In genomic region chr19:16581971-16582343, GRCh38 we compare ENCODE assay signal across 12 cellular contexts. TPM values are rescaled to one million over a fixed set of nuclear protein-coding genes. Genes with fewer than 3 reads are reported as not detected.
DNase-seq lines count a peak whose midpoint lies in the region; ATAC-seq and TF ChIP-seq lines count a peak whose summit lies in the region.
"Had no signal": no experiment of that assay in that cellular context is flagged by ENCODE, and none has a peak within 500 bp of the region (broad histone marks: within the 10 kb centered on the region; RNA-seq: fewer than 3 reads in every experiment).

No MANE protein-coding gene starts in this region.

- intact Hi-C loops in esophagus muscularis mucosa (cut with DNase I) (no loop called here), psoas muscle (cut with DNase I) (no loop called here), left colon (cut with DNase I, micrococcal nuclease) (no loop called here)

- in situ Hi-C loops in GM23248 (cut with MboI) = no loop called here

- H3K27me3 ChIP-seq in GM23248 (replicated peaks; ENCODE audit: insufficient read depth) (no peaks in the 10 kb centered on the region), esophagus muscularis mucosa (no peaks in the 10 kb centered on the region), psoas muscle (ENCODE audit: insufficient read depth in 3 of 3, low read length in 2 of 3) (no peaks in the 10 kb centered on the region)
- H3K27me3 ChIP-seq: SJSA1, spleen had no signal

- peaks cover 16% of the 10 kb centered on the region; the same call in 1 of the 2 replicates for H4K20me1 ChIP-seq in GM23248 (ENCODE audit: insufficient read depth)

- H3K27ac ChIP-seq in GM23248 (peak overlapping the region; percentile 38), VCaP (peak overlapping the region; percentile 86), esophagus muscularis mucosa (replicated peaks in 1 of 4) (peak overlapping the region; percentile 19 to 42 (median 40)), psoas muscle (peak overlapping the region; percentile 93)
- H3K27ac ChIP-seq: SJSA1 had no signal

- DNase-seq in GM23248 (peak; percentile 56), esophagus muscularis mucosa (ENCODE audit: extremely low spot score) (no peak), psoas muscle (peak; percentile 67 to 82), left colon (no peak), NCI-H526 treated with DMSO at 0.1 percent for 48 hours (lab: John Stamatoyannopoulos, UW) (no peak)
- DNase-seq: central memory CD4-positive, alpha-beta T cell; NCI-H446 treated with DMSO at 0.1 percent for 48 hours; spleen; stimulated activated CD8-positive, alpha-beta memory T cell treated with anti-CD3 and anti-CD28 coated beads, Interleukin-4, amount 100 ng/mL, for 48 hours had no signal

- H3K9me3 ChIP-seq in GM23248 (ENCODE audit: low read depth) (no peaks in the 10 kb centered on the region), esophagus muscularis mucosa (no peaks in the 10 kb centered on the region), psoas muscle (no peaks in the 10 kb centered on the region)
- H3K9me3 ChIP-seq: SJSA1, spleen had no signal

- H3K9me2 ChIP-seq in GM23248 (ENCODE audit: insufficient read depth) = no peaks in the 10 kb centered on the region

- no peak for TF ChIP-seq EP300 in esophagus muscularis mucosa (IDR thresholded peaks at IDR 0.05)

- no peak overlapping the region for H3K4me2 ChIP-seq in GM23248 (ENCODE audit: unreplicated experiment)

- no peak overlapping the region for H2AFZ ChIP-seq in GM23248

- H3K79me2 ChIP-seq in GM23248 (ENCODE audit: insufficient read depth) = peaks cover 100% of the 10 kb centered on the region

- H3K9ac ChIP-seq in GM23248 = peak overlapping the region; percentile 17; the same call in 1 of the 2 replicates

- H3K36me3 ChIP-seq in GM23248 (ENCODE audit: low read depth) (no peaks in the 10 kb centered on the region), esophagus muscularis mucosa (peaks cover 11 to 32% (median 24%) of the 10 kb centered on the region in 4 donors), psoas muscle (ENCODE audit: insufficient read depth in 1 of 2, low read depth in 1 of 2) (peaks cover 0 to 22% of the 10 kb centered on the region in 2 donors)

- no peak for TF ChIP-seq POLR2A in esophagus muscularis mucosa (IDR thresholded peaks at IDR 0.05; ENCODE audit: low read depth)

- WGBS in GM23248 (ENCODE audit: low coverage in 1 of 2, low lambda C conversion rate in 2 of 2, missing lambda C conversion rate in 2 of 2), 2 experiments = 63 to 70% methylated on average over 6 of the region's 6 CpGs
- 72% methylated on average over 4 of the region's 6 CpGs for WGBS in esophagus muscularis mucosa
- 43 to 72% (median 46%) methylated on average over 6 of the region's 6 CpGs for WGBS in psoas muscle, 3 donors

- no peak overlapping the region for H3K4me3 ChIP-seq in GM23248
- no peak overlapping the region for H3K4me3 ChIP-seq in esophagus muscularis mucosa
- H3K4me3 ChIP-seq in psoas muscle = peak overlapping the region; percentile 25
- H3K4me3 ChIP-seq: SJSA1, spleen had no signal

- ATAC-seq in psoas muscle = peak; percentile 64 to 70 (median 67)
- no peak for ATAC-seq in left colon
- ATAC-seq in HG03565 (IDR thresholded peaks at IDR 0.05; ENCODE audit: unreplicated experiment) = no peak

- peaks cover 32% of the 10 kb centered on the region for H3K4me1 ChIP-seq in GM23248 (ENCODE audit: insufficient read depth)
- peaks cover 62 to 88% (median 72%) of the 10 kb centered on the region in 4 donors for H3K4me1 ChIP-seq in esophagus muscularis mucosa
- peaks cover 85% of the 10 kb centered on the region for H3K4me1 ChIP-seq in psoas muscle

- TF ChIP-seq CTCF in VCaP (conservative IDR thresholded peaks at IDR 0.05) (no peak), esophagus muscularis mucosa (IDR thresholded peaks at IDR 0.05) (no peak), psoas muscle (IDR thresholded peaks at IDR 0.05) (no peak)

- H3F3A ChIP-seq in GM23248 (ENCODE audit: insufficient read depth) = peaks cover 14% of the 10 kb centered on the region

RNA-seq across cellular contexts. Expression of gene SLC35E1, which starts 9.7 kb away (rescaled TPM):
- total RNA-seq in GM23248 (2014; rRNA removed; shearing (Covaris generic)) = 39.7 and 43.2 TPM in 2 replicates
- 35.7 and 38.8 TPM in 2 replicates for polyA plus RNA-seq in GM23248 (2016; fragmentation: Nextera tagmentation; extraction: Ambion mirVana)
- 10 to 100 TPM; 22.8 to 39.7 (median 34.0) TPM for total RNA-seq in esophagus muscularis mucosa
- total RNA-seq in psoas muscle = 10 to 100 TPM; 25.6 to 40.7 (median 26.9) TPM
- polyA plus RNA-seq in psoas muscle = 10 to 100 TPM; 17.1 to 42.1 (median 32.8) TPM
- 10 to 100 TPM; 35.8 to 37.7 TPM for total RNA-seq in left colon

RNA-seq across cellular contexts. Expression of gene CHERP, which starts 39.7 kb away (rescaled TPM):
- 1.4 and 2.9 TPM in 2 replicates for total RNA-seq in GM23248 (2014; rRNA removed; shearing (Covaris generic))
- polyA plus RNA-seq in GM23248 (2016; fragmentation: Nextera tagmentation; extraction: Ambion mirVana) (16.8 and 20.5 TPM in 2 replicates), psoas muscle (10 to 100 TPM; 17.0 to 28.1 (median 25.0) TPM)
- total RNA-seq in esophagus muscularis mucosa (10 to 100 TPM in 3 of 4 donors, 1 to 10 TPM in 1; 9.1 to 18.0 (median 12.9) TPM), psoas muscle (10 to 100 TPM; 30.1 to 36.2 (median 33.5) TPM), left colon (10 to 100 TPM; 32.1 to 41.5 TPM)

RNA-seq across cellular contexts. Expression of gene MED26, which starts 46.0 kb away (rescaled TPM):
- 6.2 and 6.7 TPM in 2 replicates for total RNA-seq in GM23248 (2014; rRNA removed; shearing (Covaris generic))
- polyA plus RNA-seq in GM23248 (2016; fragmentation: Nextera tagmentation; extraction: Ambion mirVana) = 3.3 and 4.4 TPM in 2 replicates
- total RNA-seq in esophagus muscularis mucosa = 10 to 100 TPM in 2 of 4 donors, 1 to 10 TPM in 2; 4.2 to 11.7 (median 8.8) TPM
- total RNA-seq in psoas muscle = 1 to 10 TPM; 4.8 to 9.6 (median 5.5) TPM
- 1 to 10 TPM; 5.1 to 8.7 (median 5.2) TPM for polyA plus RNA-seq in psoas muscle
- 10 to 100 TPM in 1 of 2 donors, 1 to 10 TPM in 1; 9.0 to 10.4 TPM for total RNA-seq in left colon

Comparison
In these comparisons a context has a peak if more than half of its experiments do, and no peak if none do; other contexts are left out.
1. DNase-seq: peak in GM23248 (single experiment) and psoas muscle (2 of 2); none in esophagus muscularis mucosa (single experiment), left colon (0 of 2) and NCI-H526 treated with DMSO at 0.1 percent for 48 hours (single experiment).
2. H3K27ac ChIP-seq: peak in every context shown above with its lines; median percentile 93 in psoas muscle; 86 in VCaP; 40 in esophagus muscularis mucosa; 38 in GM23248.
3. ATAC-seq: peak in psoas muscle (4 of 4); none in left colon (single experiment) and HG03565 (single experiment).